19 cellular contexts compared by ENCODE assay signal in genomic region chr2:86628091-86628522, GRCh38. TPM values are rescaled to one million over a fixed set of nuclear protein-coding genes. Genes with fewer than 3 reads are reported as not detected.
A peak's percentile ranks its signal among the peaks of the same experiment; 100 is the strongest.
DNase-seq lines count a peak whose midpoint lies in the region; ATAC-seq and TF ChIP-seq lines count a peak whose summit lies in the region.
"Had no signal": no experiment of that assay in that cellular context is flagged by ENCODE, and none has a peak within 500 bp of the region (broad histone marks: within the 10 kb centered on the region; RNA-seq: fewer than 3 reads in every experiment).

No MANE protein-coding gene starts in this region.

- H3K27ac ChIP-seq in thyroid gland: no peak overlapping the region
- no peak overlapping the region for H3K27ac ChIP-seq in A673 (ENCODE audit: low read depth, low read length, poor library complexity, severe bottlenecking)
- H3K27ac ChIP-seq: coronary artery, skin epidermis had no signal

- peaks cover 0 to 5% of the 10 kb centered on the region in 2 donors for H3K4me1 ChIP-seq in thyroid gland
- H3K4me1 ChIP-seq in A673 (ENCODE audit: insufficient read depth, low read length, poor library complexity, severe bottlenecking): no peaks in the 10 kb centered on the region

- H3K9me3 ChIP-seq in thyroid gland (no peaks in the 10 kb centered on the region), A673 (ENCODE audit: low read depth, low read length, poor library complexity, severe bottlenecking) (no peaks in the 10 kb centered on the region)

- intact Hi-C loops in Right ventricle myocardium superior (cut with DNase I) (loop anchor here (10.0 kb wide), 1 partner anchor 137 kb away; no protein-coding TSS in a partner anchor), left cardiac atrium (cut with DNase I) (no loop called here), thyroid gland (cut with DNase I) (loop anchor here (10.0 kb wide), 1 partner anchor 63 kb away; the partner anchor contains the start of gene CHMP3), A673 (cut with micrococcal nuclease; ENCODE audit: unreplicated experiment) (no loop called here)

- DNase-seq in Right ventricle myocardium superior: peak; percentile 44
- DNase-seq in left cardiac atrium: no peak
- DNase-seq in kidney glomerular epithelial cell (lab: John Stamatoyannopoulos, UW): peak; percentile 31
- DNase-seq in thyroid gland: peak; percentile 15 to 29
- no peak for DNase-seq in T-helper 2 cell treated with Interferon-gamma antibody and Interleukin-4, amounts not matched to agents 5 μg/mL and 100 μg/mL, for 36 hours (ENCODE audit: low spot score)
- no peak for DNase-seq in A673 (ENCODE audit: low spot score)
- DNase-seq in HCEC 1CT: no peak
- DNase-seq: ACHN; activated CD4-positive, CD25-positive, alpha-beta regulatory T cell treated with anti-CD3 and anti-CD28 coated beads, Interleukin-2, amount 50 U/mL, for 72 hours; aorta; CD4-positive, alpha-beta T cell; NCI-H2029; NCI-H526 treated with DMSO at 0.1 percent for 48 hours; occipital lobe; stimulated activated naive B cell treated with anti-CD40 and anti-IgM and Interleukin-4, amounts not matched to agents 10 μg/mL and 1 μg/mL and 100 μg/mL, for 72 hours had no signal

- H3K9me3 Mint-ChIP-seq in T-helper 2 cell treated with Interferon-gamma antibody and Interleukin-4, amounts not matched to agents 5 μg/mL and 100 μg/mL, for 36 hours: no peaks in the 10 kb centered on the region
- H3K9me3 Mint-ChIP-seq: CD4-positive, alpha-beta T cell; stimulated activated naive B cell treated with anti-CD40 and anti-IgM and Interleukin-4, amounts not matched to agents 10 μg/mL and 1 μg/mL and 100 μg/mL, for 72 hours; T-helper 1 cell treated with Interleukin-12 subunit alpha and Interleukin-12 subunit beta and Interleukin-4 antibody, amounts not matched to agents 30 μg/mL and 1 μg/mL, for 36 hours had no signal

- H3K36me3 Mint-ChIP-seq in T-helper 2 cell treated with Interferon-gamma antibody and Interleukin-4, amounts not matched to agents 5 μg/mL and 100 μg/mL, for 36 hours (ENCODE audit: low read depth): no peaks in the 10 kb centered on the region
- H3K36me3 Mint-ChIP-seq: stimulated activated naive B cell treated with anti-CD40 and anti-IgM and Interleukin-4, amounts not matched to agents 10 μg/mL and 1 μg/mL and 100 μg/mL, for 72 hours had no signal

- TF ChIP-seq CTCF in thyroid gland (IDR thresholded peaks at IDR 0.05) (no peak), A673 (conservative IDR thresholded peaks at IDR 0.05; ENCODE audit: low read depth, low read length) (no peak)

- no peak for TF ChIP-seq POLR2A in thyroid gland (IDR thresholded peaks at IDR 0.05)

- H3K4me3 ChIP-seq in thyroid gland (replicated peaks in 1 of 3) (no peak overlapping the region), A673 (ENCODE audit: low read depth, low read length, poor library complexity, severe bottlenecking) (no peak overlapping the region)
- H3K4me3 ChIP-seq: coronary artery, skin epidermis had no signal

- POLR2A ChIA-PET in A673 (lab: Charles Lee; ENCODE audit: low non-redundant PET): no interaction called here

- no peak for ATAC-seq in Right ventricle myocardium superior (ENCODE audit: poor library complexity)
- no peak for ATAC-seq in left cardiac atrium
- ATAC-seq in HG03378 (IDR thresholded peaks at IDR 0.05; ENCODE audit: unreplicated experiment): peak; percentile 58
- ATAC-seq: stimulated activated naive B cell treated with anti-CD40 and anti-IgM and Interleukin-4, amounts not matched to agents 10 μg/mL and 1 μg/mL and 100 μg/mL, for 72 hours had no signal

- no peak overlapping the region for H3K4me3 Mint-ChIP-seq in T-helper 2 cell treated with Interferon-gamma antibody and Interleukin-4, amounts not matched to agents 5 μg/mL and 100 μg/mL, for 36 hours
- H3K4me3 Mint-ChIP-seq: stimulated activated naive B cell treated with anti-CD40 and anti-IgM and Interleukin-4, amounts not matched to agents 10 μg/mL and 1 μg/mL and 100 μg/mL, for 72 hours; T-helper 1 cell treated with Interleukin-12 subunit alpha and Interleukin-12 subunit beta and Interleukin-4 antibody, amounts not matched to agents 30 μg/mL and 1 μg/mL, for 36 hours had no signal

- H3K4me1 Mint-ChIP-seq in T-helper 2 cell treated with Interferon-gamma antibody and Interleukin-4, amounts not matched to agents 5 μg/mL and 100 μg/mL, for 36 hours (ENCODE audit: low read depth): peaks cover 2% of the 10 kb centered on the region

- H3K27ac Mint-ChIP-seq in T-helper 2 cell treated with Interferon-gamma antibody and Interleukin-4, amounts not matched to agents 5 μg/mL and 100 μg/mL, for 36 hours: no peak overlapping the region
- H3K27ac Mint-ChIP-seq: CD4-positive, alpha-beta T cell; stimulated activated naive B cell treated with anti-CD40 and anti-IgM and Interleukin-4, amounts not matched to agents 10 μg/mL and 1 μg/mL and 100 μg/mL, for 72 hours; T-helper 1 cell treated with Interleukin-12 subunit alpha and Interleukin-12 subunit beta and Interleukin-4 antibody, amounts not matched to agents 30 μg/mL and 1 μg/mL, for 36 hours had no signal

- H3K36me3 ChIP-seq in thyroid gland (no peaks in the 10 kb centered on the region), A673 (ENCODE audit: insufficient read depth, low read length, poor library complexity, severe bottlenecking) (no peaks in the 10 kb centered on the region)

- peaks cover 29% of the 10 kb centered on the region for H3K27me3 Mint-ChIP-seq in T-helper 2 cell treated with Interferon-gamma antibody and Interleukin-4, amounts not matched to agents 5 μg/mL and 100 μg/mL, for 36 hours (ENCODE audit: low read depth)

- CTCF ChIA-PET in A673 (lab: Charles Lee): no interaction called here

- H3K27me3 ChIP-seq in thyroid gland (no peaks in the 10 kb centered on the region), A673 (replicated peaks; ENCODE audit: insufficient read depth, low read depth, low read length, poor library complexity) (no peaks in the 10 kb centered on the region)

- no TSS peak for BruUV-seq in A673 (replicated peaks; lab: Mats Ljungman, UMichigan)

- WGBS in thyroid gland, 2 donors: 55 to 65% methylated on average over 3 of the region's 3 CpGs

RNA-seq across cellular contexts. Expression of gene RNF103, which starts 4.4 kb away (rescaled TPM):
- 51.7 TPM for total RNA-seq in Right ventricle myocardium superior
- total RNA-seq in left cardiac atrium: 10 to 100 TPM; 32.2 to 43.9 TPM
- total RNA-seq in thyroid gland: 10 to 100 TPM; 26.0 to 36.8 (median 33.3) TPM
- 10.1 and 13.4 TPM in 2 replicates for total RNA-seq in A673 (2021)

Comparison
In these comparisons a context has a peak if more than half of its experiments do, and no peak if none do; other contexts are left out.
1. DNase-seq: peak in Right ventricle myocardium superior (single experiment), kidney glomerular epithelial cell (single experiment) and thyroid gland (2 of 2); none in left cardiac atrium (single experiment), T-helper 2 cell treated with Interferon-gamma antibody and Interleukin-4, amounts not matched to agents 5 μg/mL and 100 μg/mL, for 36 hours (single experiment), A673 (single experiment) and HCEC 1CT (single experiment).
2. intact Hi-C loops: an anchor here in Right ventricle myocardium superior (10.0 kb wide) and thyroid gland (10.0 kb wide); none called in left cardiac atrium and A673.